ENCODE assay signal across 1 cellular context in the genomic region with DNA sequence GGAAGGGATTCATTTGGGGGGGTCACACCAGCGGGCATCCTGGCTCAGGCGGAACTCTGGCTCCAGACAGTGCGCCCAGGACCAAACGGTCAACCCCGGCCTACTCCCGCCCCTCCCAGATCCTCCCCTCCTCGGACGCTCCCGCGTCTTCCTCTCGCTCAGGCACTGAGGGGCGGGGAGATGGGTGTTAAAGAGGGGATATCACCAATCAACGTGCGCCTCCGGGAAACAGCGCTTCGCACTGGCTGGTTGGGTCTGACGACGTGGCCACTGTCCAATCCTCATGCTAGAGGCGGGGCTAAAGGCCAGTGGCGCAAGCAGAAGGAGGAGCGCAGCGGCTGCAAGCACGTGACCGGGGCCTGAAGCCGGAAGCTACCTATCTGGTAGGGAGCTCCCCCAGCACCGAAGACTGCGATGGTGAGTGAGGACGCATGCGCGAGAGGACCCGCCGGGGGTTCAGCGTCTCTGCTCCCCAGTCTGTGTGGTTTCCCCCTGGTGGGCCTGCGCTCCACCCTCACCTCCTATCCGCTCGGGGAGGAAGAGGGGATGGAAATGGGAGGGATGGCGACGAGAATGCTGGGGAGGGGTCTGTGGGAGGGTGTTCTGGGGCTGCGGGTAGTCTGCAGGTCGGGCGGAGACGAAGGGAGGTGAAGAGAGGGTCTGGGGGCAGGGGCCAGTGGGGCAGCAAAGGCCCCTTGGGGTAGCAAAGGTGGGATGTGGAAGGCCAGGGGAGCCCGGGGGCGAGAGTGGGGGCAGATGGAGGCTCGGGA.
A peak's percentile ranks its signal among the peaks of the same experiment; 100 is the strongest.
TF ChIP-seq lines count a peak whose summit lies in the region.

Gene LAMTOR4, plus strand, starts transcription at position 360 of the 770 bp plus-strand sequence. Its CDS starts 55 bp downstream, at position 415.

TF ChIP-seq in HEK293, 187 proteins besides CTCF, POLR2A, EP300 and RAD21 (continued from another document and continues in another):
- no peak for TF ChIP-seq ZNF280C (tag by site-specific recombination; IDR thresholded peaks at IDR 0.05)
- TF ChIP-seq, protein P1, sequence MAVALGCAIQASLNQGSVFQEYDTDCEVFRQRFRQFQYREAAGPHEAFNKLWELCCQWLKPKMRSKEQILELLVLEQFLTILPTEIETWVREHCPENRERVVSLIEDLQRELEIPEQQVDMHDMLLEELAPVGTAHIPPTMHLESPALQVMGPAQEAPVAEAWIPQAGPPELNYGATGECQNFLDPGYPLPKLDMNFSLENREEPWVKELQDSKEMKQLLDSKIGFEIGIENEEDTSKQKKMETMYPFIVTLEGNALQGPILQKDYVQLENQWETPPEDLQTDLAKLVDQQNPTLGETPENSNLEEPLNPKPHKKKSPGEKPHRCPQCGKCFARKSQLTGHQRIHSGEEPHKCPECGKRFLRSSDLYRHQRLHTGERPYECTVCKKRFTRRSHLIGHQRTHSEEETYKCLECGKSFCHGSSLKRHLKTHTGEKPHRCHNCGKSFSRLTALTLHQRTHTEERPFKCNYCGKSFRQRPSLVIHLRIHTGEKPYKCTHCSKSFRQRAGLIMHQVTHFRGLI (tag by site-specific recombination; IDR thresholded peaks at IDR 0.05) = no peak
- peak; percentile 30; the same call in 1 of the 2 replicates for TF ChIP-seq KLF7 (tag by site-specific recombination; IDR thresholded peaks at IDR 0.05; ENCODE audit: borderline replicate concordance)
- TF ChIP-seq ZBTB11 (tag by site-specific recombination; conservative IDR thresholded peaks at IDR 0.05; ENCODE audit: low read depth) = peak; percentile 79
- TF ChIP-seq, protein P2, sequence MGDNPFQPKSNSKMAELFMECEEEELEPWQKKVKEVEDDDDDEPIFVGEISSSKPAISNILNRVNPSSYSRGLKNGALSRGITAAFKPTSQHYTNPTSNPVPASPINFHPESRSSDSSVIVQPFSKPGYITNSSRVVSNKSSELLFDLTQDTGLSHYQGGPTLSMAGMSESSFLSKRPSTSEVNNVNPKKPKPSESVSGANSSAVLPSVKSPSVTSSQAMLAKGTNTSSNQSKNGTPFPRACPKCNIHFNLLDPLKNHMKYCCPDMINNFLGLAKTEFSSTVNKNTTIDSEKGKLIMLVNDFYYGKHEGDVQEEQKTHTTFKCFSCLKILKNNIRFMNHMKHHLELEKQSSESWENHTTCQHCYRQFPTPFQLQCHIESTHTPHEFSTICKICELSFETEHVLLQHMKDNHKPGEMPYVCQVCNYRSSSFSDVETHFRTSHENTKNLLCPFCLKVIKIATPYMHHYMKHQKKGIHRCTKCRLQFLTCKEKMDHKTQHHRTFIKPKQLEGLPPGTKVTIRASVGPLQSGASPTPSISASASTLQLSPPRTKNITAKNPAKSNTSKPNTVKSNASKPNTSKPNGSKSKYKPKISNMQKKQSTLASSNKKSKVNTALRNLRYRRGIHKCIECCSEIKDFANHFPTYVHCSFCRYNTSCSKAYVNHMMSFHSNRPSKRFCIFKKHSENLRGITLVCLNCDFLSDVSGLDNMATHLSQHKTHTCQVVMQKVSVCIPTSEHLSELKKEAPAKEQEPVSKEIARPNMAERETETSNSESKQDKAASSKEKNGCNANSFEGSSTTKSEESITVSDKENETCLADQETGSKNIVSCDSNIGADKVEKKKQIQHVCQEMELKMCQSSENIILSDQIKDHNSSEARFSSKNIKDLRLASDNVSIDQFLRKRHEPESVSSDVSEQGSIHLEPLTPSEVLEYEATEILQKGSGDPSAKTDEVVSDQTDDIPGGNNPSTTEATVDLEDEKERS (tag by site-specific recombination; IDR thresholded peaks at IDR 0.05) = no peak
- TF ChIP-seq KLF8 (tag by site-specific recombination; IDR thresholded peaks at IDR 0.05) = peak; percentile 51
- TF ChIP-seq ZNF350 (tag by site-specific recombination; IDR thresholded peaks at IDR 0.05) = no peak
- peak; percentile 86 for TF ChIP-seq IKZF3 (tag by site-specific recombination; IDR thresholded peaks at IDR 0.05)
- TF ChIP-seq ZNF843 (tag by site-specific recombination; IDR thresholded peaks at IDR 0.05) = peak; percentile 7; the same call in 1 of the 2 replicates
- TF ChIP-seq, protein P3, sequence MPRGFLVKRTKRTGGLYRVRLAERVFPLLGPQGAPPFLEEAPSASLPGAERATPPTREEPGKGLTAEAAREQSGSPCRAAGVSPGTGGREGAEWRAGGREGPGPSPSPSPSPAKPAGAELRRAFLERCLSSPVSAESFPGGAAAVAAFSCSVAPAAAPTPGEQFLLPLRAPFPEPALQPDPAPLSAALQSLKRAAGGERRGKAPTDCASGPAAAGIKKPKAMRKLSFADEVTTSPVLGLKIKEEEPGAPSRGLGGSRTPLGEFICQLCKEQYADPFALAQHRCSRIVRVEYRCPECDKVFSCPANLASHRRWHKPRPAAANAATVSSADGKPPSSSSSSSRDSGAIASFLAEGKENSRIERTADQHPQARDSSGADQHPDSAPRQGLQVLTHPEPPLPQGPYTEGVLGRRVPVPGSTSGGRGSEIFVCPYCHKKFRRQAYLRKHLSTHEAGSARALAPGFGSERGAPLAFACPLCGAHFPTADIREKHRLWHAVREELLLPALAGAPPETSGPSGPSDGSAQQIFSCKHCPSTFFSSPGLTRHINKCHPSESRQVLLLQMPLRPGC (tag by site-specific recombination; IDR thresholded peaks at IDR 0.05) = peak; percentile 61; the same call in 1 of the 2 replicates
- TF ChIP-seq ZEB2 (tag by site-specific recombination; IDR thresholded peaks at IDR 0.05) = peak; percentile 34; the same call in 1 of the 2 replicates
- TF ChIP-seq ZNF513 (tag by site-specific recombination; IDR thresholded peaks at IDR 0.05) = peak; percentile 77
- peak; percentile 82 for TF ChIP-seq ZIC2 (tag by site-specific recombination; IDR thresholded peaks at IDR 0.05)
- TF ChIP-seq ZNF239 (tag by site-specific recombination; IDR thresholded peaks at IDR 0.05) = no peak
- peak; percentile 20; the same call in 1 of the 2 replicates for TF ChIP-seq ZNF660 (tag by site-specific recombination; IDR thresholded peaks at IDR 0.05)
- TF ChIP-seq ZNF610 (tag by site-specific recombination; IDR thresholded peaks at IDR 0.05; ENCODE audit: borderline replicate concordance) = peak; percentile 86; the same call in 1 of the 2 replicates
- no peak for TF ChIP-seq ZNF146 (tag by site-specific recombination; IDR thresholded peaks at IDR 0.05)
- peak; percentile 35; the same call in 1 of the 2 replicates for TF ChIP-seq KLF1 (tag by site-specific recombination; IDR thresholded peaks at IDR 0.05)
- TF ChIP-seq, protein P4, sequence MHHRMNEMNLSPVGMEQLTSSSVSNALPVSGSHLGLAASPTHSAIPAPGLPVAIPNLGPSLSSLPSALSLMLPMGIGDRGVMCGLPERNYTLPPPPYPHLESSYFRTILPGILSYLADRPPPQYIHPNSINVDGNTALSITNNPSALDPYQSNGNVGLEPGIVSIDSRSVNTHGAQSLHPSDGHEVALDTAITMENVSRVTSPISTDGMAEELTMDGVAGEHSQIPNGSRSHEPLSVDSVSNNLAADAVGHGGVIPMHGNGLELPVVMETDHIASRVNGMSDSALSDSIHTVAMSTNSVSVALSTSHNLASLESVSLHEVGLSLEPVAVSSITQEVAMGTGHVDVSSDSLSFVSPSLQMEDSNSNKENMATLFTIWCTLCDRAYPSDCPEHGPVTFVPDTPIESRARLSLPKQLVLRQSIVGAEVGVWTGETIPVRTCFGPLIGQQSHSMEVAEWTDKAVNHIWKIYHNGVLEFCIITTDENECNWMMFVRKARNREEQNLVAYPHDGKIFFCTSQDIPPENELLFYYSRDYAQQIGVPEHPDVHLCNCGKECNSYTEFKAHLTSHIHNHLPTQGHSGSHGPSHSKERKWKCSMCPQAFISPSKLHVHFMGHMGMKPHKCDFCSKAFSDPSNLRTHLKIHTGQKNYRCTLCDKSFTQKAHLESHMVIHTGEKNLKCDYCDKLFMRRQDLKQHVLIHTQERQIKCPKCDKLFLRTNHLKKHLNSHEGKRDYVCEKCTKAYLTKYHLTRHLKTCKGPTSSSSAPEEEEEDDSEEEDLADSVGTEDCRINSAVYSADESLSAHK (tag by site-specific recombination; IDR thresholded peaks at IDR 0.05) = 0 out of 2 replicates have a peak, but pooled peaks have one; percentile 10
- TF ChIP-seq ZBTB6 (tag by site-specific recombination; IDR thresholded peaks at IDR 0.05) = peak; percentile 37; the same call in 1 of the 2 replicates
- TF ChIP-seq SP2 (tag by site-specific recombination; IDR thresholded peaks at IDR 0.05) = peak; percentile 100
- peak; percentile 54; the same call in 1 of the 2 replicates for TF ChIP-seq ZSCAN5A (tag by site-specific recombination; IDR thresholded peaks at IDR 0.05)
- TF ChIP-seq GLIS2 (tag by site-specific recombination; IDR thresholded peaks at IDR 0.05) = peak; percentile 99
- TF ChIP-seq GLIS1 (tag by site-specific recombination; IDR thresholded peaks at IDR 0.05) = peak; percentile 75
- TF ChIP-seq ZNF600 (tag by site-specific recombination; IDR thresholded peaks at IDR 0.05) = peak; percentile 14; the same call in 1 of the 2 replicates
- TF ChIP-seq ZXDB (tag by site-specific recombination; IDR thresholded peaks at IDR 0.05) = peak; percentile 48
- peak; percentile 63; the same call in 1 of the 2 replicates for TF ChIP-seq GLI4 (tag by site-specific recombination; IDR thresholded peaks at IDR 0.05)
- TF ChIP-seq SP3 (tag by site-specific recombination; IDR thresholded peaks at IDR 0.05) = peak; percentile 91
